In genomic region chr5:178204205-178205009, GRCh38 we compare ENCODE assay signal across 1 cellular context.
TF ChIP-seq lines count a peak whose summit lies in the region.

TSS of gene HNRNPAB (plus strand) at chr5:178204533. CDS start at chr5:178204838, 305 bp downstream.

TF ChIP-seq in K562, 482 proteins besides CTCF, POLR2A, EP300 and RAD21 (continued from another document and continues in another):
- TF ChIP-seq RERE (CRISPR knock-in tag; IDR thresholded peaks at IDR 0.05; ENCODE audit: borderline replicate concordance) (no peak), KDM4B (IDR thresholded peaks at IDR 0.05; ENCODE audit: borderline replicate concordance in 2 of 2, low read depth in 1 of 2) (no peak), ZNF699 (CRISPR knock-in tag; IDR thresholded peaks at IDR 0.05; ENCODE audit: insufficient replicate concordance) (no peak), MIER1 (IDR thresholded peaks at IDR 0.05; ENCODE audit: low read depth) (no peak), ZC3H11A (IDR thresholded peaks at IDR 0.05; ENCODE audit: low read depth, low read length) (no peak; the same call in 1 of the 2 replicates), KDM2B (CRISPR knock-in tag; IDR thresholded peaks at IDR 0.05) (0 out of 2 replicates have a peak, but pooled peaks have one; percentile 39), ELF1 (tag; IDR thresholded peaks at IDR 0.05) (no peak), ZNF253 (CRISPR knock-in tag; conservative IDR thresholded peaks at IDR 0.05) (no peak), FOXO4 (CRISPR knock-in tag; IDR thresholded peaks at IDR 0.05) (no peak), TRIM28 (IDR thresholded peaks at IDR 0.05) (no peak), FOXJ2 (tag; IDR thresholded peaks at IDR 0.05) (no peak), USF2 (CRISPR knock-in tag; IDR thresholded peaks at IDR 0.05) (no peak), DACH1 (IDR thresholded peaks at IDR 0.05; ENCODE audit: partially characterized antibody) (no peak), HES1 (IDR thresholded peaks at IDR 0.05; ENCODE audit: low read depth) (no peak), ZNF24 (IDR thresholded peaks at IDR 0.05) (no peak), ZBTB9 (CRISPR knock-in tag; IDR thresholded peaks at IDR 0.05) (0 out of 2 replicates have a peak, but pooled peaks have one; percentile 13), JUNB (CRISPR knock-in tag; conservative IDR thresholded peaks at IDR 0.05) (no peak; the same call in 1 of the 2 replicates), MXD1 (CRISPR knock-in tag; IDR thresholded peaks at IDR 0.05; ENCODE audit: borderline replicate concordance, poor library complexity, severe bottlenecking) (peak; percentile 71), HIVEP1 (CRISPR knock-in tag; IDR thresholded peaks at IDR 0.05) (0 out of 2 replicates have a peak, but pooled peaks have one; percentile 53), ZBTB1 (CRISPR knock-in tag; IDR thresholded peaks at IDR 0.05; ENCODE audit: borderline replicate concordance, low read depth) (peak; percentile 56; the same call in 1 of the 2 replicates), WHSC1 (IDR thresholded peaks at IDR 0.05; ENCODE audit: low read length) (no peak), IFI16 (CRISPR knock-in tag; IDR thresholded peaks at IDR 0.05) (no peak), HDAC8 (tag; IDR thresholded peaks at IDR 0.05) (no peak), NELFE (IDR thresholded peaks at IDR 0.05; ENCODE audit: insufficient read depth, insufficient read length) (peak; percentile 75), MBD1 (CRISPR knock-in tag; IDR thresholded peaks at IDR 0.05) (no peak), ZNF140 (CRISPR knock-in tag; IDR thresholded peaks at IDR 0.05) (no peak), ARID4B (CRISPR knock-in tag; IDR thresholded peaks at IDR 0.05) (peak; percentile 86), BACH1 (tag; IDR thresholded peaks at IDR 0.05) (no peak), ZNF282 (CRISPR knock-in tag; IDR thresholded peaks at IDR 0.05) (no peak), PHF8 (IDR thresholded peaks at IDR 0.05; ENCODE audit: borderline replicate concordance, low read length) (peak; percentile 99), ZNF384 (IDR thresholded peaks at IDR 0.05; ENCODE audit: low read depth, low read length) (peak; percentile 53; the same call in 1 of the 2 replicates), ARID3A (IDR thresholded peaks at IDR 0.05; ENCODE audit: borderline replicate concordance, low read depth, low read length) (no peak), ZNF592 (IDR thresholded peaks at IDR 0.05) (0 out of 2 replicates have a peak, but pooled peaks have one; percentile 33)
